ENCODE assay signal across 19 cellular contexts in genomic region chr11:13215157-13215556, GRCh38.
DNase-seq lines count a peak whose midpoint lies in the region; ATAC-seq and TF ChIP-seq lines count a peak whose summit lies in the region.
"Had no signal": no experiment of that assay in that cellular context is flagged by ENCODE, and none has a peak within 500 bp of the region (broad histone marks: within the 10 kb centered on the region; RNA-seq: fewer than 3 reads in every experiment).

No MANE protein-coding gene starts in this region.

- CTCF ChIA-PET in activated CD4-positive, alpha-beta memory T cell treated with anti-CD3 and anti-CD28 coated beads for 36 hours (lab: Charles Lee), result interaction anchor here (0.7 to 1.2 kb wide), 2 partner anchors 23 to 31 kb away, joined by 3 to 5 read pairs; no protein-coding TSS in a partner anchor

- H3K36me3 Mint-ChIP-seq in T-helper 17 cell (ENCODE audit: low read depth), result peaks cover 3% of the 10 kb centered on the region
- no peaks in the 10 kb centered on the region for H3K36me3 Mint-ChIP-seq in activated CD4-positive, alpha-beta memory T cell treated with anti-CD3 and anti-CD28 coated beads for 36 hours

- intact Hi-C loops in activated CD4-positive, alpha-beta memory T cell treated with anti-CD3 and anti-CD28 coated beads for 36 hours (cut with micrococcal nuclease), result no loop called here

- H3K4me1 Mint-ChIP-seq in T-helper 17 cell, result peaks cover 4% of the 10 kb centered on the region
- H3K4me1 Mint-ChIP-seq in activated CD4-positive, alpha-beta memory T cell treated with anti-CD3 and anti-CD28 coated beads for 36 hours (ENCODE audit: low read depth), result peaks cover 3% of the 10 kb centered on the region

- no peak overlapping the region for H3K4me3 Mint-ChIP-seq in T-helper 17 cell
- no peak overlapping the region for H3K4me3 Mint-ChIP-seq in activated CD4-positive, alpha-beta memory T cell treated with anti-CD3 and anti-CD28 coated beads for 36 hours
- H3K4me3 Mint-ChIP-seq: activated T-cell treated with anti-CD3 and anti-CD28 coated beads, Interleukin-2, amount 50 U/mL, for 24 hours had no signal

- TF ChIP-seq CTCF in astrocyte of the spinal cord (IDR thresholded peaks at IDR 0.05; ENCODE audit: low read depth, low read length), result no peak

- H3K27ac Mint-ChIP-seq in T-helper 17 cell, result no peak overlapping the region
- H3K27ac Mint-ChIP-seq in activated CD4-positive, alpha-beta memory T cell treated with anti-CD3 and anti-CD28 coated beads for 36 hours, result no peak overlapping the region
- H3K27ac Mint-ChIP-seq: activated T-cell treated with anti-CD3 and anti-CD28 coated beads, Interleukin-2, amount 50 U/mL, for 24 hours; progenitor cell of endocrine pancreas had no signal

- POLR2A ChIA-PET in activated CD4-positive, alpha-beta memory T cell treated with anti-CD3 and anti-CD28 coated beads for 36 hours (lab: Charles Lee), result no interaction called here

- in situ Hi-C loops in ACHN (cut with HindIII; ENCODE audit: low pct_ligation_motif_present, low pct_unique_long_range_greater_than_20kb, low sequenced_read_pairs), result loop anchor here (25.0 kb wide), 1 partner anchor 122 kb away; no protein-coding TSS in a partner anchor
- in situ Hi-C loops in astrocyte of the spinal cord (cut with HindIII; ENCODE audit: low sequenced_read_pairs), result no loop called here

- no peaks in the 10 kb centered on the region for H3K9me3 ChIP-seq in T-helper 17 cell (ENCODE audit: control insufficient read depth, low read length, poor library complexity, severe bottlenecking)

- no peaks in the 10 kb centered on the region for H3K9me3 Mint-ChIP-seq in activated CD4-positive, alpha-beta memory T cell treated with anti-CD3 and anti-CD28 coated beads for 36 hours
- H3K9me3 Mint-ChIP-seq: activated T-cell treated with anti-CD3 and anti-CD28 coated beads, Interleukin-2, amount 50 U/mL, for 24 hours had no signal

- ATAC-seq in T-helper 17 cell, result no peak
- ATAC-seq: HepG2 had no signal

- H3K4me3 ChIP-seq in astrocyte of the spinal cord (ENCODE audit: low read depth, low read length), result no peak overlapping the region

- peak; percentile 31 for DNase-seq in ACHN
- DNase-seq in HT1080 (ENCODE audit: low read depth), result peak; percentile 89
- peak; percentile 81 for DNase-seq in astrocyte of the spinal cord (ENCODE audit: low read depth, low spot score)
- peak; percentile 83 for DNase-seq in iris pigment epithelial cell (ENCODE audit: low read depth)
- no peak for DNase-seq in T-helper 17 cell
- DNase-seq in activated CD4-positive, alpha-beta memory T cell treated with anti-CD3 and anti-CD28 coated beads for 36 hours, result no peak
- no peak for DNase-seq in activated CD4-positive, alpha-beta T cell treated with anti-CD3 and anti-CD28 coated beads, Interleukin-2, amount 50 U/mL, for 48 hours
- DNase-seq in RPMI8226, result no peak
- DNase-seq: activated CD4-positive, CD25-positive, alpha-beta regulatory T cell treated with anti-CD3 and anti-CD28 coated beads, Interleukin-2, amount 50 U/mL, for 72 hours; activated T-cell treated with anti-CD3 and anti-CD28 coated beads, Interleukin-2, amount 50 U/mL, for 24 hours; aorta; DMS53; effector memory CD4-positive, alpha-beta T cell; midbrain; NCI-H1694; NCI-H774; stimulated activated CD4-positive, alpha-beta T cell treated with anti-CD3 and anti-CD28 coated beads, Interleukin-2, amount 100 ng/mL, for 24 hours had no signal

- H3K27me3 Mint-ChIP-seq in T-helper 17 cell, result peaks cover 9% of the 10 kb centered on the region
- no peaks in the 10 kb centered on the region for H3K27me3 Mint-ChIP-seq in activated CD4-positive, alpha-beta memory T cell treated with anti-CD3 and anti-CD28 coated beads for 36 hours
- H3K27me3 Mint-ChIP-seq: activated T-cell treated with anti-CD3 and anti-CD28 coated beads, Interleukin-2, amount 50 U/mL, for 24 hours had no signal

Comparison
In these comparisons a context has a peak if more than half of its experiments do, and no peak if none do; other contexts are left out.
1. DNase-seq: peak in ACHN (single experiment), HT1080 (single experiment), astrocyte of the spinal cord (single experiment) and iris pigment epithelial cell (single experiment); none in T-helper 17 cell (0 of 3), activated CD4-positive, alpha-beta memory T cell treated with anti-CD3 and anti-CD28 coated beads for 36 hours (single experiment), activated CD4-positive, alpha-beta T cell treated with anti-CD3 and anti-CD28 coated beads, Interleukin-2, amount 50 U/mL, for 48 hours (0 of 2) and RPMI8226 (single experiment).